8 cellular contexts compared by ENCODE assay signal in genomic region chr14:50116986-50117385, GRCh38. TPM values are rescaled to one million over a fixed set of nuclear protein-coding genes. Genes with fewer than 3 reads are reported as not detected.
DNase-seq lines count a peak whose midpoint lies in the region; ATAC-seq and TF ChIP-seq lines count a peak whose summit lies in the region.

No MANE protein-coding gene starts in this region.

- H3K4me1 ChIP-seq in SK-N-SH (ENCODE audit: control insufficient read depth in 1 of 2, insufficient read depth in 2 of 2, low read depth in 1 of 2, low read length in 1 of 2) (peaks cover 8% of the 10 kb centered on the region in 2 experiments), suprapubic skin (peaks cover 23% of the 10 kb centered on the region)

- H3K36me3 ChIP-seq in SK-N-SH (replicated peaks in 1 of 2; ENCODE audit: control insufficient read depth in 1 of 2, insufficient read depth in 2 of 2, low read length in 1 of 2): peaks cover 37 to 62% of the 10 kb centered on the region in 2 experiments
- H3K36me3 ChIP-seq in suprapubic skin: peaks cover 45% of the 10 kb centered on the region

- CTCF ChIA-PET in SK-N-SH (lab: Yijun Ruan, JAX): interaction anchor here (0.9 to 3.2 kb wide), 9 partner anchors 13 to 265 kb away, joined by 3 to 27 read pairs (median 4); no protein-coding TSS in a partner anchor
- CTCF ChIA-PET in activated CD8-positive, alpha-beta T cell treated with anti-CD3 and anti-CD28 coated beads, Interleukin-2, amount 10 ng/mL, durations not matched to agents 7 days and 5 days (lab: Charles Lee): interaction anchor here (0.7 to 2.6 kb wide), 9 partner anchors 10 to 479 kb away, joined by 3 to 17 read pairs (median 4); partner anchors contain the start of gene NEMF

- H3K27me3 ChIP-seq in SK-N-SH (ENCODE audit: insufficient read depth): no peaks in the 10 kb centered on the region
- H3K27me3 ChIP-seq in layer of hippocampus (ENCODE audit: control insufficient read depth, insufficient read depth, low read length): no peaks in the 10 kb centered on the region
- no peaks in the 10 kb centered on the region for H3K27me3 ChIP-seq in suprapubic skin

- H3K9me3 ChIP-seq in SK-N-SH (no peaks in the 10 kb centered on the region), suprapubic skin (no peaks in the 10 kb centered on the region)

- peak overlapping the region; percentile 86 for H3K9ac ChIP-seq in SK-N-SH

- no peak; the same call in 2 of the 3 replicates for ATAC-seq in SK-N-SH treated with all-trans-retinoic acid at 6 μM for 48 hours
- ATAC-seq in activated CD8-positive, alpha-beta T cell treated with anti-CD3 and anti-CD28 coated beads, Interleukin-2, amount 10 ng/mL, durations not matched to agents 7 days and 5 days: no peak
- ATAC-seq in HG03135 (IDR thresholded peaks at IDR 0.05; ENCODE audit: unreplicated experiment): no peak

- H3K27ac ChIP-seq in SK-N-SH (ENCODE audit: low read depth in 2 of 2, low read length in 1 of 2) (peak overlapping the region; percentile 88 to 92), layer of hippocampus (ENCODE audit: low read depth, low read length) (peak overlapping the region; percentile 89), suprapubic skin (peak overlapping the region; percentile 79)

- H3K4me2 ChIP-seq in SK-N-SH: peak overlapping the region; percentile 74

- H3K27ac Mint-ChIP-seq in activated CD8-positive, alpha-beta T cell treated with anti-CD3 and anti-CD28 coated beads, Interleukin-2, amount 10 ng/mL, durations not matched to agents 7 days and 5 days: peak overlapping the region; percentile 99

- no peaks in the 10 kb centered on the region for H4K20me1 ChIP-seq in SK-N-SH (ENCODE audit: insufficient read depth)

- TF ChIP-seq CTCF in SK-N-SH (IDR thresholded peaks at IDR 0.05) (no peak), suprapubic skin (IDR thresholded peaks at IDR 0.05) (no peak)

- peak overlapping the region; percentile 99 for H2AFZ ChIP-seq in SK-N-SH (ENCODE audit: low read depth)

- TF ChIP-seq RAD21 in SK-N-SH (IDR thresholded peaks at IDR 0.05; ENCODE audit: low read length): no peak

- H3K9me3 Mint-ChIP-seq in activated CD8-positive, alpha-beta T cell treated with anti-CD3 and anti-CD28 coated beads, Interleukin-2, amount 10 ng/mL, durations not matched to agents 7 days and 5 days (ENCODE audit: insufficient read depth): no peaks in the 10 kb centered on the region

- TF ChIP-seq EP300 in SK-N-SH (IDR thresholded peaks at IDR 0.05; ENCODE audit: borderline replicate concordance in 1 of 2, low read depth in 1 of 2, low read length in 1 of 2) (no peak), suprapubic skin (IDR thresholded peaks at IDR 0.05) (no peak)

- WGBS in SK-N-SH (ENCODE audit: low lambda C conversion rate): 81% methylated on average over 2 of the region's 2 CpGs
- 21% methylated on average over 2 of the region's 2 CpGs for WGBS in suprapubic skin

- no peak for TF ChIP-seq POLR2A in suprapubic skin (IDR thresholded peaks at IDR 0.05)

- peak overlapping the region; percentile 86 to 87; a peak in 3 of 4 replicates for H3K4me3 ChIP-seq in SK-N-SH (ENCODE audit: low read depth in 2 of 2, low read length in 1 of 2)
- H3K4me3 ChIP-seq in suprapubic skin: peak overlapping the region; percentile 71

- no peaks in the 10 kb centered on the region for H3K27me3 Mint-ChIP-seq in activated CD8-positive, alpha-beta T cell treated with anti-CD3 and anti-CD28 coated beads, Interleukin-2, amount 10 ng/mL, durations not matched to agents 7 days and 5 days (ENCODE audit: low read depth)

- H3K9me2 ChIP-seq in SK-N-SH: no peaks in the 10 kb centered on the region

- POLR2A ChIA-PET in SK-N-SH (lab: Yijun Ruan, JAX): interaction anchor here (0.6 to 1.4 kb wide), 6 partner anchors 10 to 443 kb away, joined by 3 to 8 read pairs (median 4); partner anchors contain the start of genes ATL1, DMAC2L, L2HGDH and SOS2
- POLR2A ChIA-PET in activated CD8-positive, alpha-beta T cell treated with anti-CD3 and anti-CD28 coated beads, Interleukin-2, amount 10 ng/mL, durations not matched to agents 7 days and 5 days (lab: Charles Lee): interaction anchor here (1.0 to 2.3 kb wide), 13 partner anchors 16 to 411 kb away, joined by 3 to 22 read pairs (median 4); partner anchors contain the start of genes DMAC2L, L2HGDH, NEMF and SOS2

- H3F3A ChIP-seq in SK-N-SH (replicated peaks; ENCODE audit: insufficient read depth): peaks cover 40% of the 10 kb centered on the region

- peaks cover 39% of the 10 kb centered on the region for H3K79me2 ChIP-seq in SK-N-SH (ENCODE audit: insufficient read depth)

- DNase-seq in SK-N-SH (no peak), suprapubic skin (ENCODE audit: low spot score in 2 of 2) (no peak), SHP77 (lab: John Stamatoyannopoulos, UW) (no peak), iPS-NIHi7 (ENCODE audit: extremely low spot score) (no peak)
- no peak for DNase-seq in activated CD8-positive, alpha-beta T cell treated with anti-CD3 and anti-CD28 coated beads, Interleukin-2, amount 10 ng/mL, durations not matched to agents 7 days and 5 days

- peak overlapping the region; percentile 98 for H3K4me3 Mint-ChIP-seq in activated CD8-positive, alpha-beta T cell treated with anti-CD3 and anti-CD28 coated beads, Interleukin-2, amount 10 ng/mL, durations not matched to agents 7 days and 5 days

- H3K36me3 Mint-ChIP-seq in activated CD8-positive, alpha-beta T cell treated with anti-CD3 and anti-CD28 coated beads, Interleukin-2, amount 10 ng/mL, durations not matched to agents 7 days and 5 days (ENCODE audit: low read depth): peaks cover 36% of the 10 kb centered on the region

- peaks cover 32% of the 10 kb centered on the region for H3K4me1 Mint-ChIP-seq in activated CD8-positive, alpha-beta T cell treated with anti-CD3 and anti-CD28 coated beads, Interleukin-2, amount 10 ng/mL, durations not matched to agents 7 days and 5 days (ENCODE audit: low read depth)

TF ChIP-seq in SK-N-SH, 30 proteins besides CTCF, POLR2A, EP300 and RAD21:
- TF ChIP-seq MAX (IDR thresholded peaks at IDR 0.05; ENCODE audit: low read depth) (no peak), USF1 (IDR thresholded peaks at IDR 0.05; ENCODE audit: borderline replicate concordance, low read depth) (no peak), TCF12 (IDR thresholded peaks at IDR 0.05) (no peak), IRF3 (IDR thresholded peaks at IDR 0.05; ENCODE audit: low read depth, low read length) (no peak), FOXJ3 (CRISPR knock-in tag; IDR thresholded peaks at IDR 0.05) (no peak), ELF1 (IDR thresholded peaks at IDR 0.05) (no peak)

TF ChIP-seq in SK-N-SH treated with all-trans-retinoic acid at 6 μM for 48 hours, 23 proteins besides CTCF, POLR2A, EP300 and RAD21:
- TF ChIP-seq ESRRG (CRISPR knock-in tag; IDR thresholded peaks at IDR 0.05) (no peak), CREB5 (CRISPR knock-in tag; IDR thresholded peaks at IDR 0.05; ENCODE audit: low read depth) (no peak)

RNA-seq across cellular contexts. Expression of gene VCPKMT, which starts 0.6 kb away (rescaled TPM):
- 6.7 and 7.3 TPM in 2 replicates for polyA plus RNA-seq in SK-N-SH (2012; rRNA removed)
- 5.3 and 5.5 TPM in 2 replicates for polyA plus RNA-seq in SK-N-SH (2012; cell fraction: cytosol; rRNA removed)
- polyA plus RNA-seq in SK-N-SH (2012; cell fraction: nucleus; rRNA removed): 15.3 and 16.9 TPM in 2 replicates
- total RNA-seq in activated CD8-positive, alpha-beta T cell treated with anti-CD3 and anti-CD28 coated beads, Interleukin-2, amount 10 ng/mL, durations not matched to agents 7 days and 5 days: 10 to 100 TPM; 12.4 to 13.0 TPM
- total RNA-seq in suprapubic skin: 10 to 100 TPM in 3 of 4 donors, 1 to 10 TPM in 1; 8.1 to 12.5 (median 11.9) TPM
